Comparison of ENCODE assay signal across 1 cellular context in genomic region chr9:94941211-94941875, GRCh38.
TF ChIP-seq lines count a peak whose summit lies in the region.

No MANE protein-coding gene starts in this region.

TF ChIP-seq in GM12878, 131 proteins besides CTCF, POLR2A, EP300 and RAD21:
- TF ChIP-seq HDGF (IDR thresholded peaks at IDR 0.05): no peak
- no peak for TF ChIP-seq KDM1A (IDR thresholded peaks at IDR 0.05; ENCODE audit: borderline replicate concordance)
- no peak for TF ChIP-seq CEBPB (IDR thresholded peaks at IDR 0.05; ENCODE audit: borderline replicate concordance in 1 of 2, low read depth in 2 of 2, low read length in 2 of 2)
- TF ChIP-seq BACH1 (IDR thresholded peaks at IDR 0.05; ENCODE audit: borderline replicate concordance): no peak
- TF ChIP-seq, protein P1, sequence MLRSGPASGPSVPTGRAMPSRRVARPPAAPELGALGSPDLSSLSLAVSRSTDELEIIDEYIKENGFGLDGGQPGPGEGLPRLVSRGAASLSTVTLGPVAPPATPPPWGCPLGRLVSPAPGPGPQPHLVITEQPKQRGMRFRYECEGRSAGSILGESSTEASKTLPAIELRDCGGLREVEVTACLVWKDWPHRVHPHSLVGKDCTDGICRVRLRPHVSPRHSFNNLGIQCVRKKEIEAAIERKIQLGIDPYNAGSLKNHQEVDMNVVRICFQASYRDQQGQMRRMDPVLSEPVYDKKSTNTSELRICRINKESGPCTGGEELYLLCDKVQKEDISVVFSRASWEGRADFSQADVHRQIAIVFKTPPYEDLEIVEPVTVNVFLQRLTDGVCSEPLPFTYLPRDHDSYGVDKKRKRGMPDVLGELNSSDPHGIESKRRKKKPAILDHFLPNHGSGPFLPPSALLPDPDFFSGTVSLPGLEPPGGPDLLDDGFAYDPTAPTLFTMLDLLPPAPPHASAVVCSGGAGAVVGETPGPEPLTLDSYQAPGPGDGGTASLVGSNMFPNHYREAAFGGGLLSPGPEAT (IDR thresholded peaks at IDR 0.05; ENCODE audit: low read depth): no peak
